ENCODE assay signal across 8 cellular contexts in the genomic region with DNA sequence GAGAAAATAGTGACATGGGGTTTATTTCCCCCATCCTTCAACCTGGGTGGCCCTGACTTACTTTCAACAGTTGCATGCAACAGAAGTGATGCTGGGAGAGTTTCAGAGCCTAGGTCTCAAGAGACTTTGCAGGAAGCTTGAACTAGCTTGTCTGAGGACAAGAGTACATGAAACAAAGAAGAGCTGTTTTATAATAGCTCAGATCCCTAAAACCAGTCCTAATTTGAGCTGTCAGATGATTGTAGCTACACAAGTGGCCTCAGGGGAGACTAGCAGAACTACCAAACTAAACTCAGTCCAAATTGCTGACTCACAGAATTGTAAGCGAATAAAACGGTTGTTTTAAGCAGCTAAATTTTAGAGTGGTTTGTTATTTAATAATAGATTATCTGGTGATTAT. TPM values are rescaled to one million over a fixed set of nuclear protein-coding genes. Genes with fewer than 3 reads are reported as not detected.
DNase-seq lines count a peak whose midpoint lies in the region; ATAC-seq, FAIRE-seq and TF ChIP-seq lines count a peak whose summit lies in the region.

No MANE protein-coding gene starts in this region.

- FAIRE-seq in GM12878 (lab: Jason Lieb, UNC) (peak; percentile 88), H54 (lab: Jason Lieb, UNC) (no peak)

- no peak for TF ChIP-seq CTCF in GM12878 (IDR thresholded peaks at IDR 0.05 in 2 of 3, conservative IDR thresholded peaks at IDR 0.05 in 1 of 3; ENCODE audit: control insufficient read depth in 2 of 3, extremely low read depth in 1 of 3, insufficient read depth in 1 of 3, low read depth in 3 of 3, low read length in 3 of 3)
- no peak for TF ChIP-seq CTCF in Calu3 (IDR thresholded peaks at IDR 0.05; ENCODE audit: unreplicated experiment)

- 4% methylated on average over 2 of the region's 2 CpGs for WGBS in GM12878 (ENCODE audit: insufficient coverage, insufficient replicate concordance, low lambda C conversion rate, missing lambda C conversion rate)

- BruUV-seq in GM12878 (replicated peaks; lab: Mats Ljungman, UMichigan): no TSS peak
- no TSS peak for BruUV-seq in Calu3 (replicated peaks; lab: Mats Ljungman, UMichigan)

- peak; percentile 33 for DNase-seq in AG20443 (ENCODE audit: low spot score)
- peak; percentile 83 for DNase-seq in GM12878 (ENCODE audit: low read depth, low spot score)
- DNase-seq in COR-L47 (lab: John Stamatoyannopoulos, UW): no peak
- DNase-seq in H54 (ENCODE audit: insufficient read length, low spot score): no peak
- no peak for DNase-seq in RPMI8226
- no peak for DNase-seq in Calu3

- peak overlapping the region; percentile 54 for H3K27ac ChIP-seq in GM12878 (ENCODE audit: control insufficient read depth, insufficient read depth)

- TF ChIP-seq POLR2A in GM12878 (IDR thresholded peaks at IDR 0.05; ENCODE audit: low read depth, low read length): no peak
- TF ChIP-seq POLR2A in H54 (IDR thresholded peaks at IDR 0.05; ENCODE audit: low read depth, low read length): no peak

- peaks cover 2% of the 10 kb centered on the region; the same call in 2 of the 3 replicates for H3K9me3 ChIP-seq in GM12878 (replicated peaks; ENCODE audit: control insufficient read depth, insufficient read depth, low read length)

- RAD21 ChIA-PET in GM12878 (lab: Charles Lee; ENCODE audit: unreplicated experiment): interaction anchor here (0.6 to 2.4 kb wide), 9 partner anchors 10 to 135 kb away, joined by 3 to 23 read pairs (median 4); a partner anchor contains a TSS

- no peaks in the 10 kb centered on the region for H3K27me3 Mint-ChIP-seq in Calu3 (ENCODE audit: unreplicated experiment)

- TF ChIP-seq RAD21 in GM12878 (IDR thresholded peaks at IDR 0.05; ENCODE audit: insufficient read depth, low read depth, low read length): no peak

- no peaks in the 10 kb centered on the region; a peak in 1 of 4 replicates for H3K36me3 ChIP-seq in GM12878 (ENCODE audit: control insufficient read depth in 2 of 2, insufficient read depth in 2 of 2, low read length in 1 of 2)

- no peaks in the 10 kb centered on the region; the same call in 1 of the 2 replicates for H4K20me1 ChIP-seq in GM12878 (ENCODE audit: control insufficient read depth, insufficient read depth)

- peaks cover 10% of the 10 kb centered on the region for H3K4me1 ChIP-seq in GM12878 (ENCODE audit: control insufficient read depth, insufficient read depth, low read length)

- no peak overlapping the region for H3K27ac Mint-ChIP-seq in Calu3 (ENCODE audit: unreplicated experiment)

- in situ Hi-C loops in GM12878 (cut with MboI): no loop called here

- peak overlapping the region; percentile 27; the same call in 1 of the 2 replicates for H3K9ac ChIP-seq in GM12878 (ENCODE audit: control insufficient read depth, insufficient read depth, low read length)

- intact Hi-C loops in GM12878 (cut with micrococcal nuclease; ENCODE audit: unreplicated experiment) (loop anchor here (2.0 to 10.0 kb wide), 3 partner anchors 16 to 152 kb away; a partner anchor contains a TSS), Calu3 (cut with micrococcal nuclease; ENCODE audit: unreplicated experiment) (no loop called here)

- H3K4me1 Mint-ChIP-seq in Calu3 (ENCODE audit: low read depth, unreplicated experiment): peaks cover 21% of the 10 kb centered on the region

- H3K79me2 ChIP-seq in GM12878 (ENCODE audit: control insufficient read depth, insufficient read depth, low read length): peaks cover 62% of the 10 kb centered on the region

- SMC1A ChIA-PET in GM12878 (lab: Charles Lee; ENCODE audit: uncharacterized antibody, unreplicated experiment): interaction anchor here (0.7 to 2.3 kb wide), 12 partner anchors 8 to 588 kb away, joined by 3 to 16 read pairs (median 4); a partner anchor contains a TSS

- peak overlapping the region; percentile 48; the same call in 1 of the 2 replicates for H3K4me2 ChIP-seq in GM12878 (ENCODE audit: control insufficient read depth, insufficient read depth)

- H3K9me3 Mint-ChIP-seq in Calu3 (ENCODE audit: low read depth, unreplicated experiment): no peaks in the 10 kb centered on the region

- H2AFZ ChIP-seq in GM12878 (ENCODE audit: control insufficient read depth, low read depth, low read length): no peak overlapping the region

- no peak overlapping the region for H3K4me3 ChIP-seq in GM12878

- no peaks in the 10 kb centered on the region for H3K27me3 ChIP-seq in GM12878 (replicated peaks in 1 of 2; ENCODE audit: control insufficient read depth in 2 of 2, insufficient read depth in 2 of 2, low read length in 1 of 2)

- H3K4me3 Mint-ChIP-seq in Calu3 (ENCODE audit: low read depth, unreplicated experiment): no peak overlapping the region

- POLR2A ChIA-PET in GM12878 (lab: Charles Lee): interaction anchor here (0.7 to 2.7 kb wide), 6 partner anchors 11 to 137 kb away, joined by 3 to 16 read pairs (median 4); a partner anchor contains a TSS

- H3K36me3 Mint-ChIP-seq in Calu3 (ENCODE audit: insufficient read depth, unreplicated experiment): peaks cover 13% of the 10 kb centered on the region

- CTCF ChIA-PET in GM12878 (lab: Yijun Ruan, JAX) (interaction anchor here (0.6 to 1.4 kb wide), 3 partner anchors 12 to 213 kb away, joined by 3 read pairs; no protein-coding TSS in a partner anchor), Calu3 (lab: Charles Lee) (interaction anchor here (0.6 kb wide), 1 partner anchor 825 kb away, joined by 3 read pairs; no protein-coding TSS in a partner anchor)

- peak; percentile 69 for ATAC-seq in GM19328 (IDR thresholded peaks at IDR 0.05; ENCODE audit: unreplicated experiment)
- ATAC-seq in HG03175 (IDR thresholded peaks at IDR 0.05; ENCODE audit: unreplicated experiment): peak; percentile 98
- peak; percentile 95 for ATAC-seq in GM12878

- peak; percentile 32 to 70; a peak in 1 of 4 replicates for TF ChIP-seq EP300 in GM12878 (IDR thresholded peaks at IDR 0.05; ENCODE audit: borderline replicate concordance in 1 of 2, control insufficient read depth in 1 of 2, low read depth in 2 of 2, low read length in 2 of 2)

TF ChIP-seq in GM12878, 131 proteins besides CTCF, POLR2A, EP300 and RAD21 (continues in another document):
- TF ChIP-seq, protein P1, sequence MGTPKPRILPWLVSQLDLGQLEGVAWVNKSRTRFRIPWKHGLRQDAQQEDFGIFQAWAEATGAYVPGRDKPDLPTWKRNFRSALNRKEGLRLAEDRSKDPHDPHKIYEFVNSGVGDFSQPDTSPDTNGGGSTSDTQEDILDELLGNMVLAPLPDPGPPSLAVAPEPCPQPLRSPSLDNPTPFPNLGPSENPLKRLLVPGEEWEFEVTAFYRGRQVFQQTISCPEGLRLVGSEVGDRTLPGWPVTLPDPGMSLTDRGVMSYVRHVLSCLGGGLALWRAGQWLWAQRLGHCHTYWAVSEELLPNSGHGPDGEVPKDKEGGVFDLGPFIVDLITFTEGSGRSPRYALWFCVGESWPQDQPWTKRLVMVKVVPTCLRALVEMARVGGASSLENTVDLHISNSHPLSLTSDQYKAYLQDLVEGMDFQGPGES (IDR thresholded peaks at IDR 0.05): no peak
- TF ChIP-seq ZBED1 (IDR thresholded peaks at IDR 0.05; ENCODE audit: borderline replicate concordance) (0 out of 2 replicates have a peak, but pooled peaks have one; percentile 52), ETV6 (conservative IDR thresholded peaks at IDR 0.05 in 1 of 2, IDR thresholded peaks at IDR 0.05 in 1 of 2; ENCODE audit: borderline replicate concordance in 1 of 2, low read depth in 1 of 2) (peak in 1 of 2 experiments; percentile 51; a peak in 1 of 4 replicates), IKZF2 (IDR thresholded peaks at IDR 0.05) (peak; percentile 59 to 60; a peak in 2 of 4 replicates), NFIC (IDR thresholded peaks at IDR 0.05; ENCODE audit: low read depth, low read length) (peak; percentile 89), MTA3 (IDR thresholded peaks at IDR 0.05; ENCODE audit: borderline replicate concordance, low read length) (peak; percentile 55; the same call in 1 of the 2 replicates), BHLHE40 (IDR thresholded peaks at IDR 0.05; ENCODE audit: borderline replicate concordance in 1 of 2, low read depth in 2 of 2, low read length in 1 of 2) (0 out of 4 replicates have a peak, but pooled peaks of 1 of the 2 experiments have one; percentile 30), TCF12 (IDR thresholded peaks at IDR 0.05; ENCODE audit: low read depth, low read length) (peak; percentile 46; the same call in 1 of the 2 replicates), SPI1 (IDR thresholded peaks at IDR 0.05; ENCODE audit: borderline replicate concordance, insufficient read depth, low read depth, low read length) (peak; percentile 62; the same call in 1 of the 2 replicates), RUNX3 (IDR thresholded peaks at IDR 0.05; ENCODE audit: low read length) (peak; percentile 62), EED (IDR thresholded peaks at IDR 0.05; ENCODE audit: low read depth) (peak; percentile 79), MTA2 (IDR thresholded peaks at IDR 0.05; ENCODE audit: low read depth) (peak; percentile 66)
- TF ChIP-seq, protein P2, sequence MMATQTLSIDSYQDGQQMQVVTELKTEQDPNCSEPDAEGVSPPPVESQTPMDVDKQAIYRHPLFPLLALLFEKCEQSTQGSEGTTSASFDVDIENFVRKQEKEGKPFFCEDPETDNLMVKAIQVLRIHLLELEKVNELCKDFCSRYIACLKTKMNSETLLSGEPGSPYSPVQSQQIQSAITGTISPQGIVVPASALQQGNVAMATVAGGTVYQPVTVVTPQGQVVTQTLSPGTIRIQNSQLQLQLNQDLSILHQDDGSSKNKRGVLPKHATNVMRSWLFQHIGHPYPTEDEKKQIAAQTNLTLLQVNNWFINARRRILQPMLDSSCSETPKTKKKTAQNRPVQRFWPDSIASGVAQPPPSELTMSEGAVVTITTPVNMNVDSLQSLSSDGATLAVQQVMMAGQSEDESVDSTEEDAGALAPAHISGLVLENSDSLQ (IDR thresholded peaks at IDR 0.05): peak; percentile 84

RNA-seq across cellular contexts. Expression of a gene that starts 17.1 kb away (rescaled TPM):
- 79.1 and 81.8 TPM in 2 replicates for total RNA-seq in GM12878 (2013; cell fraction: nucleolus; rRNA removed)
- total RNA-seq in GM12878 (2014; rRNA removed): 22.5 and 25.0 TPM in 2 replicates
- 30.9 and 34.7 TPM in 2 replicates for total RNA-seq in GM12878 (2014; rRNA removed; fragmentation: Illumina TruSeq; extraction: Trizol)
- total RNA-seq in GM12878 (2021): 31.9 and 33.9 TPM in 2 replicates
- polyA plus RNA-seq in GM12878 (2011; ENCODE audit: low read depth): 6.3 TPM
- polyA plus RNA-seq in GM12878 (2011; rRNA removed): 18.2 and 19.3 TPM in 2 replicates
- 10.6 and 12.0 TPM in 2 replicates for polyA plus RNA-seq in GM12878 (2011; cell fraction: cytosol; rRNA removed)
- polyA plus RNA-seq in GM12878 (2011; cell fraction: nucleus; rRNA removed): 11.7 and 13.3 TPM in 2 replicates
- polyA plus RNA-seq in GM12878 (2012): 5.4 and 5.5 TPM in 2 replicates
- 9.9 and 11.7 TPM in 2 replicates for polyA plus RNA-seq in GM12878 (2014; fragmentation: Illumina TruSeq; extraction: Trizol)
- 1 to 10 TPM; 1.4 to 3.2 TPM for polyA plus RNA-seq in GM12878 (2014; fragmentation: Nextera tagmentation; extraction: Ambion mirVana)
- polyA plus RNA-seq in GM12878 (2014; rRNA removed): 7.9 and 10.1 TPM in 2 replicates
- 10 to 100 TPM; 11.7 to 12.0 TPM for polyA plus RNA-seq in GM12878 (2016; fragmentation: Nextera tagmentation; extraction: Ambion mirVana)
- 81.1 and 96.3 TPM in 2 replicates for polyA minus RNA-seq in GM12878 (2011; rRNA and poly(A)+ RNA removed)
- 26.2 and 32.3 TPM in 2 replicates for polyA minus RNA-seq in GM12878 (2011; cell fraction: cytosol; rRNA and poly(A)+ RNA removed)
- polyA minus RNA-seq in GM12878 (2011; cell fraction: nucleus; rRNA and poly(A)+ RNA removed): 25.9 and 44.9 TPM in 2 replicates
- total RNA-seq in Calu3 (2022): 42.1 and 44.2 TPM in 2 replicates

Comparison
In these comparisons a context has a peak if more than half of its experiments do, and no peak if none do; other contexts are left out.
1. DNase-seq: peak in AG20443 (single experiment) and GM12878 (single experiment); none in COR-L47 (single experiment), H54 (single experiment), RPMI8226 (single experiment) and Calu3 (single experiment).
2. Peak in every context shown above with its lines, with median percentiles within 50 percentile points of each other: ATAC-seq.